ENCODE assay signal across 8 cellular contexts in genomic region chr1:12229835-12230548, GRCh38. TPM values are rescaled to one million over a fixed set of nuclear protein-coding genes. Genes with fewer than 3 reads are reported as not detected.
DNase-seq lines count a peak whose midpoint lies in the region; ATAC-seq and TF ChIP-seq lines count a peak whose summit lies in the region.

TSS of gene VPS13D (plus strand) at chr1:12230030. CDS start at chr1:12234267, 4,237 bp downstream.

- H3K27me3 Mint-ChIP-seq in Caco-2 (ENCODE audit: insufficient read depth, unreplicated experiment) = no peaks in the 10 kb centered on the region
- H3K27me3 Mint-ChIP-seq in activated T-helper 2 cell treated with anti-CD3 and anti-CD28 coated beads, Interferon-gamma antibody, Interleukin-2, Interleukin-4, amounts not matched to agents 10 μg/mL and 5 μg/mL and 100 μg/mL, durations not matched to agents 14 hours and 24 hours and 36 hours (ENCODE audit: low read depth) = peaks cover 6% of the 10 kb centered on the region
- H3K27me3 Mint-ChIP-seq in nephron (ENCODE audit: low read depth) = peaks cover 3% of the 10 kb centered on the region
- no peaks in the 10 kb centered on the region for H3K27me3 Mint-ChIP-seq in stimulated activated naive CD8-positive, alpha-beta T cell treated with anti-CD3 and anti-CD28 coated beads, Interleukin-15, Interleukin-2, amounts not matched to agents 100 ng/mL and 50 ng/mL, for 24 hours

- peak within 1 kb of the TSS; percentile 24; the same call in 1 of the 2 replicates for H3K9ac ChIP-seq in HUES48 (ENCODE audit: low read depth, low read length)

- peak; percentile 81 to 86 for TF ChIP-seq CTCF in Caco-2 (IDR thresholded peaks at IDR 0.05; ENCODE audit: insufficient read depth in 1 of 2, low read depth in 1 of 2, low read length in 1 of 2, severe bottlenecking in 1 of 2, unreplicated experiment in 1 of 2)
- peak; percentile 96 for TF ChIP-seq CTCF in RWPE1 (conservative IDR thresholded peaks at IDR 0.05; ENCODE audit: low read depth)
- TF ChIP-seq CTCF in fibroblast of the aortic adventitia (IDR thresholded peaks at IDR 0.05; ENCODE audit: insufficient read depth, low read length) = peak; percentile 89
- TF ChIP-seq CTCF in nephron (IDR thresholded peaks at IDR 0.05; ENCODE audit: unreplicated experiment in 3 of 3) = peak; percentile 98 to 99 (median 99)

- H3K9me3 Mint-ChIP-seq in Caco-2 (ENCODE audit: unreplicated experiment) (no peaks in the 10 kb centered on the region), nephron (no peaks in the 10 kb centered on the region)
- no peaks in the 10 kb centered on the region for H3K9me3 Mint-ChIP-seq in activated T-helper 2 cell treated with anti-CD3 and anti-CD28 coated beads, Interferon-gamma antibody, Interleukin-2, Interleukin-4, amounts not matched to agents 10 μg/mL and 5 μg/mL and 100 μg/mL, durations not matched to agents 14 hours and 24 hours and 36 hours
- no peaks in the 10 kb centered on the region for H3K9me3 Mint-ChIP-seq in stimulated activated naive CD8-positive, alpha-beta T cell treated with anti-CD3 and anti-CD28 coated beads, Interleukin-15, Interleukin-2, amounts not matched to agents 100 ng/mL and 50 ng/mL, for 24 hours

- DNase-seq in Caco-2 (peak; percentile 68 to 87), RWPE1 (ENCODE audit: low spot score) (peak; percentile 85), fibroblast of the aortic adventitia (ENCODE audit: low read depth) (peak; percentile 67)
- peak; percentile 77 for DNase-seq in activated T-helper 2 cell treated with anti-CD3 and anti-CD28 coated beads, Interferon-gamma antibody, Interleukin-2, Interleukin-4, amounts not matched to agents 10 μg/mL and 5 μg/mL and 100 μg/mL, durations not matched to agents 14 hours and 24 hours and 36 hours (ENCODE audit: low spot score)

- no peaks in the 10 kb centered on the region for H3K36me3 ChIP-seq in Caco-2 (ENCODE audit: control insufficient read depth, insufficient read depth, low read length)
- peaks cover 4% of the 10 kb centered on the region; the same call in 1 of the 2 replicates for H3K36me3 ChIP-seq in HUES48 (ENCODE audit: control insufficient read depth, insufficient read depth, low read length)

- peak within 1 kb of the TSS; percentile 75 for H3K27ac Mint-ChIP-seq in Caco-2 (ENCODE audit: unreplicated experiment)
- H3K27ac Mint-ChIP-seq in activated T-helper 2 cell treated with anti-CD3 and anti-CD28 coated beads, Interferon-gamma antibody, Interleukin-2, Interleukin-4, amounts not matched to agents 10 μg/mL and 5 μg/mL and 100 μg/mL, durations not matched to agents 14 hours and 24 hours and 36 hours = peak within 1 kb of the TSS; percentile 22
- H3K27ac Mint-ChIP-seq in nephron = peak within 1 kb of the TSS in 2 of 3 experiments; percentile 50 to 66
- no peak within 1 kb of the TSS for H3K27ac Mint-ChIP-seq in stimulated activated naive CD8-positive, alpha-beta T cell treated with anti-CD3 and anti-CD28 coated beads, Interleukin-15, Interleukin-2, amounts not matched to agents 100 ng/mL and 50 ng/mL, for 24 hours

- BruUV-seq in Caco-2 (replicated peaks; lab: Mats Ljungman, UMichigan) = no TSS peak

- intact Hi-C loops in Caco-2 (cut with micrococcal nuclease; ENCODE audit: unreplicated experiment) = no loop called here
- intact Hi-C loops in activated T-helper 2 cell treated with anti-CD3 and anti-CD28 coated beads, Interferon-gamma antibody, Interleukin-2, Interleukin-4, amounts not matched to agents 10 μg/mL and 5 μg/mL and 100 μg/mL, durations not matched to agents 14 hours and 24 hours and 36 hours (cut with micrococcal nuclease) = no loop called here

- H3K9me3 ChIP-seq in Caco-2 = no peaks in the 10 kb centered on the region
- H3K9me3 ChIP-seq in HUES48 (ENCODE audit: control insufficient read depth, insufficient read depth, low read length) = no peaks in the 10 kb centered on the region

- ATAC-seq in GM19455 (IDR thresholded peaks at IDR 0.05; ENCODE audit: unreplicated experiment) = peak; percentile 66

- peak within 1 kb of the TSS; percentile 76 for H3K4me3 Mint-ChIP-seq in Caco-2 (ENCODE audit: unreplicated experiment)
- peak within 1 kb of the TSS; percentile 84 for H3K4me3 Mint-ChIP-seq in activated T-helper 2 cell treated with anti-CD3 and anti-CD28 coated beads, Interferon-gamma antibody, Interleukin-2, Interleukin-4, amounts not matched to agents 10 μg/mL and 5 μg/mL and 100 μg/mL, durations not matched to agents 14 hours and 24 hours and 36 hours (ENCODE audit: low read depth)
- peak within 1 kb of the TSS; percentile 87 to 90 (median 89) for H3K4me3 Mint-ChIP-seq in nephron
- H3K4me3 Mint-ChIP-seq in stimulated activated naive CD8-positive, alpha-beta T cell treated with anti-CD3 and anti-CD28 coated beads, Interleukin-15, Interleukin-2, amounts not matched to agents 100 ng/mL and 50 ng/mL, for 24 hours = peak within 1 kb of the TSS; percentile 88

- CTCF ChIA-PET in Caco-2 (lab: Charles Lee) = no interaction called here
- CTCF ChIA-PET in RWPE1 (lab: Yijun Ruan, JAX) = no interaction called here

- H3K4me1 ChIP-seq in Caco-2 (peaks cover 8% of the 10 kb centered on the region), HUES48 (ENCODE audit: control insufficient read depth, insufficient read depth, low read length) (peaks cover 9% of the 10 kb centered on the region)

- peak within 1 kb of the TSS; percentile 83 for H3K4me3 ChIP-seq in Caco-2 (ENCODE audit: low read depth, low read length)
- H3K4me3 ChIP-seq in HUES48 (ENCODE audit: low read depth, low read length) = peak within 1 kb of the TSS; percentile 87
- peak within 1 kb of the TSS; percentile 95 for H3K4me3 ChIP-seq in fibroblast of the aortic adventitia (ENCODE audit: low read depth, low read length)

- H3K27ac ChIP-seq in HUES48 (ENCODE audit: low read depth, low read length) (peak within 1 kb of the TSS; percentile 55), RWPE1 (peak within 1 kb of the TSS; percentile 94)

- no peaks in the 10 kb centered on the region for H3K27me3 ChIP-seq in Caco-2 (replicated peaks; ENCODE audit: control insufficient read depth, insufficient read depth, low read length)
- H3K27me3 ChIP-seq in HUES48 (ENCODE audit: control insufficient read depth, insufficient read depth, low read length) = no peaks in the 10 kb centered on the region

- peaks cover 3% of the 10 kb centered on the region for H3K36me3 Mint-ChIP-seq in Caco-2 (ENCODE audit: insufficient read depth, unreplicated experiment)
- peaks cover 3% of the 10 kb centered on the region for H3K36me3 Mint-ChIP-seq in activated T-helper 2 cell treated with anti-CD3 and anti-CD28 coated beads, Interferon-gamma antibody, Interleukin-2, Interleukin-4, amounts not matched to agents 10 μg/mL and 5 μg/mL and 100 μg/mL, durations not matched to agents 14 hours and 24 hours and 36 hours (ENCODE audit: low read depth)
- H3K36me3 Mint-ChIP-seq in nephron (ENCODE audit: low read depth) = peaks cover 3% of the 10 kb centered on the region
- peaks cover 4% of the 10 kb centered on the region for H3K36me3 Mint-ChIP-seq in stimulated activated naive CD8-positive, alpha-beta T cell treated with anti-CD3 and anti-CD28 coated beads, Interleukin-15, Interleukin-2, amounts not matched to agents 100 ng/mL and 50 ng/mL, for 24 hours (ENCODE audit: low read depth)

- H3K4me1 Mint-ChIP-seq in Caco-2 (ENCODE audit: low read depth, unreplicated experiment) (no peaks in the 10 kb centered on the region), nephron (no peaks in the 10 kb centered on the region)
- H3K4me1 Mint-ChIP-seq in activated T-helper 2 cell treated with anti-CD3 and anti-CD28 coated beads, Interferon-gamma antibody, Interleukin-2, Interleukin-4, amounts not matched to agents 10 μg/mL and 5 μg/mL and 100 μg/mL, durations not matched to agents 14 hours and 24 hours and 36 hours (ENCODE audit: low read depth) = peaks cover 10% of the 10 kb centered on the region
- peaks cover 24% of the 10 kb centered on the region for H3K4me1 Mint-ChIP-seq in stimulated activated naive CD8-positive, alpha-beta T cell treated with anti-CD3 and anti-CD28 coated beads, Interleukin-15, Interleukin-2, amounts not matched to agents 100 ng/mL and 50 ng/mL, for 24 hours (ENCODE audit: low read depth)

- POLR2A ChIA-PET in Caco-2 (lab: Charles Lee) (no interaction called here), RWPE1 (lab: Yijun Ruan, JAX; ENCODE audit: low non-redundant PET) (no interaction called here)

RNA-seq across cellular contexts. Expression of gene VPS13D, which starts in this region (rescaled TPM):
- total RNA-seq in Caco-2 (2022) (22.7 and 25.6 TPM in 2 replicates), fibroblast of the aortic adventitia (ENCODE audit: low replicate concordance) (32.5 and 37.5 TPM in 2 replicates)
- 28.6 and 32.1 TPM in 2 replicates for total RNA-seq in activated T-helper 2 cell treated with anti-CD3 and anti-CD28 coated beads, Interferon-gamma antibody, Interleukin-2, Interleukin-4, amounts not matched to agents 10 μg/mL and 5 μg/mL and 100 μg/mL, durations not matched to agents 14 hours and 24 hours and 36 hours

Comparison
In these comparisons a context has a peak if more than half of its experiments do, and no peak if none do; other contexts are left out.
1. Peak in every context shown above with its lines: DNase-seq, ATAC-seq, H3K4me3 ChIP-seq and H3K27ac ChIP-seq.